ENCODE assay signal across 9 cellular contexts in genomic region chr1:178038372-178038771, GRCh38. TPM values are rescaled to one million over a fixed set of nuclear protein-coding genes. Genes with fewer than 3 reads are reported as not detected.
DNase-seq lines count a peak whose midpoint lies in the region; ATAC-seq and TF ChIP-seq lines count a peak whose summit lies in the region.
"Had no signal": no experiment of that assay in that cellular context is flagged by ENCODE, and none has a peak within 500 bp of the region (broad histone marks: within the 10 kb centered on the region; RNA-seq: fewer than 3 reads in every experiment).

No MANE protein-coding gene starts in this region.

- DNase-seq in MM.1S (peak; percentile 2), testis (no peak), NCI-H1694 treated with DMSO at 0.1 percent for 48 hours (lab: John Stamatoyannopoulos, UW) (no peak)
- DNase-seq: T-helper 1 cell had no signal

- H3K27me3 ChIP-seq in MM.1S (replicated peaks; ENCODE audit: insufficient read depth, low read length) (no peaks in the 10 kb centered on the region), duodenal mucosa (ENCODE audit: control insufficient read depth in 1 of 2, insufficient read depth in 2 of 2, low read length in 2 of 2) (no peaks in the 10 kb centered on the region), mononuclear cell (ENCODE audit: insufficient read depth, low read length) (no peaks in the 10 kb centered on the region), testis (no peaks in the 10 kb centered on the region)

- no peak overlapping the region for H3K27ac ChIP-seq in MM.1S (ENCODE audit: low read length)
- peak overlapping the region; percentile 2 for H3K27ac ChIP-seq in duodenal mucosa (ENCODE audit: low read depth, low read length)
- peak overlapping the region; percentile 64 to 77 for H3K27ac ChIP-seq in testis

- H3F3A ChIP-seq in MM.1S (ENCODE audit: insufficient read depth, low read length) = no peaks in the 10 kb centered on the region

- no peaks in the 10 kb centered on the region for H3K9me2 ChIP-seq in MM.1S (replicated peaks; ENCODE audit: insufficient read depth, low read length)

- no peak for TF ChIP-seq POLR2A in testis (IDR thresholded peaks at IDR 0.05)

- H3K4me2 ChIP-seq in MM.1S (ENCODE audit: low read depth, low read length) = no peak overlapping the region

- H3K4me1 ChIP-seq in MM.1S (ENCODE audit: low read length) (no peaks in the 10 kb centered on the region), duodenal mucosa (ENCODE audit: control insufficient read depth in 1 of 2, insufficient read depth in 2 of 2, low read length in 2 of 2) (peaks cover 15 to 16% of the 10 kb centered on the region in 2 donors), mononuclear cell (ENCODE audit: insufficient read depth, low read length) (peaks cover 4% of the 10 kb centered on the region), testis (peaks cover 4% of the 10 kb centered on the region)

- no peaks in the 10 kb centered on the region for H4K20me1 ChIP-seq in MM.1S (ENCODE audit: insufficient read depth, low read length)

- TF ChIP-seq CTCF in MM.1S (IDR thresholded peaks at IDR 0.05; ENCODE audit: low read length) = no peak
- TF ChIP-seq CTCF in testis (IDR thresholded peaks at IDR 0.05) = no peak

- no peak overlapping the region for H3K4me3 ChIP-seq in MM.1S (ENCODE audit: low read length)
- H3K4me3 ChIP-seq in duodenal mucosa (ENCODE audit: low read depth in 1 of 2, low read length in 2 of 2) = peak overlapping the region; percentile 66 to 78
- peak overlapping the region; percentile 51 for H3K4me3 ChIP-seq in mononuclear cell (ENCODE audit: low read length)
- H3K4me3 ChIP-seq in testis = peak overlapping the region; percentile 60 to 83

- no peak overlapping the region for H3K9ac ChIP-seq in MM.1S (ENCODE audit: low read length)
- peak overlapping the region; percentile 71 for H3K9ac ChIP-seq in duodenal mucosa (ENCODE audit: low read depth in 1 of 2, low read length in 2 of 2)

- H3K79me2 ChIP-seq in MM.1S (ENCODE audit: low read length) = no peaks in the 10 kb centered on the region

- no peak for ATAC-seq in HG02938 (IDR thresholded peaks at IDR 0.05; ENCODE audit: unreplicated experiment)
- no peak for ATAC-seq in GM19455 (IDR thresholded peaks at IDR 0.05; ENCODE audit: unreplicated experiment)
- ATAC-seq in HG03460 (IDR thresholded peaks at IDR 0.05; ENCODE audit: unreplicated experiment) = no peak

- H3K9me3 ChIP-seq in MM.1S (replicated peaks; ENCODE audit: insufficient read depth, low read length) (no peaks in the 10 kb centered on the region), duodenal mucosa (ENCODE audit: control insufficient read depth in 1 of 2, low read length in 2 of 2) (peaks cover 0 to 5% of the 10 kb centered on the region in 2 donors), mononuclear cell (ENCODE audit: low read depth, low read length) (no peaks in the 10 kb centered on the region), testis (no peaks in the 10 kb centered on the region)

- no peak overlapping the region for H2AFZ ChIP-seq in MM.1S (ENCODE audit: low read length)

- 57 to 62% methylated on average over 11 of the region's 11 CpGs for WGBS in testis, 2 donors

- no peaks in the 10 kb centered on the region for H3K36me3 ChIP-seq in MM.1S (replicated peaks; ENCODE audit: insufficient read depth, low read length)
- no peaks in the 10 kb centered on the region for H3K36me3 ChIP-seq in duodenal mucosa (ENCODE audit: control insufficient read depth in 1 of 2, insufficient read depth in 2 of 2, low read length in 2 of 2)
- no peaks in the 10 kb centered on the region for H3K36me3 ChIP-seq in testis (ENCODE audit: low read depth, missing control alignments)

- intact Hi-C loops in testis (cut with DNase I; ENCODE audit: low total_unique reads) = no loop called here

RNA-seq across cellular contexts. Expression of gene RASAL2, which starts 55.5 kb away (rescaled TPM):
- total RNA-seq in mononuclear cell = 0.84 TPM
- total RNA-seq in testis = 10 to 100 TPM; 39.6 to 41.7 TPM
- 25.9 TPM for polyA plus RNA-seq in testis (ENCODE audit: insufficient read depth, low read depth, low replicate concordance)

Comparison
In these comparisons a context has a peak if more than half of its experiments do, and no peak if none do; other contexts are left out.
1. RNA of gene RASAL2, which starts 55.5 kb away (total RNA-seq): 39.6 to 41.7 TPM in testis; 0.84 TPM in mononuclear cell (single experiment); every median in the first group is over 10 times any median in the second.